Comparison of ENCODE assay signal across 27 cellular contexts in genomic region chr3:15011174-15011573, GRCh38. TPM values are rescaled to one million over a fixed set of nuclear protein-coding genes. Genes with fewer than 3 reads are reported as not detected.
A peak's percentile ranks its signal among the peaks of the same experiment; 100 is the strongest.
DNase-seq lines count a peak whose midpoint lies in the region; ATAC-seq and TF ChIP-seq lines count a peak whose summit lies in the region.
"Had no signal": no experiment of that assay in that cellular context is flagged by ENCODE, and none has a peak within 500 bp of the region (broad histone marks: within the 10 kb centered on the region; RNA-seq: fewer than 3 reads in every experiment).

No MANE protein-coding gene starts in this region.

- TF ChIP-seq CTCF in mammary epithelial cell (conservative IDR thresholded peaks at IDR 0.05 in 1 of 2, IDR thresholded peaks at IDR 0.05 in 1 of 2; ENCODE audit: extremely low read depth in 1 of 2, insufficient read depth in 1 of 2, low read depth in 1 of 2, low read length in 2 of 2) (no peak), MCF 10A (IDR thresholded peaks at IDR 0.05; ENCODE audit: unreplicated experiment) (no peak), foreskin keratinocyte (conservative IDR thresholded peaks at IDR 0.05) (no peak)

- no peaks in the 10 kb centered on the region for H3K9me3 ChIP-seq in mammary epithelial cell (replicated peaks; ENCODE audit: insufficient read depth, low read length)
- H3K9me3 ChIP-seq: esophagus squamous epithelium, sigmoid colon, tibial artery had no signal

- intact Hi-C loops in mammary epithelial cell (cut with micrococcal nuclease), result loop anchor here (2.0 to 5.0 kb wide), 2 partner anchors 64 to 86 kb away; partner anchors contain the start of gene NR2C2
- intact Hi-C loops in MCF 10A (cut with micrococcal nuclease), result no loop called here

- no peak overlapping the region for H3K4me3 Mint-ChIP-seq in MCF 10A (ENCODE audit: unreplicated experiment)
- no peak overlapping the region for H3K4me3 Mint-ChIP-seq in activated T-cell treated with anti-CD3 and anti-CD28 coated beads, Interleukin-2, amount 50 U/mL, for 4 hours
- no peak overlapping the region for H3K4me3 Mint-ChIP-seq in stimulated activated naive CD8-positive, alpha-beta T cell treated with anti-CD3 and anti-CD28 coated beads, Interleukin-15, Interleukin-2, amounts not matched to agents 100 ng/mL and 50 ng/mL, for 24 hours
- H3K4me3 Mint-ChIP-seq: CD4-positive, CD25-positive, alpha-beta regulatory T cell; mesothelial cell of epicardium; nephron progenitor cell had no signal

- peak overlapping the region; percentile 25 for H3K27ac ChIP-seq in mammary epithelial cell (ENCODE audit: insufficient read depth, low read depth, low read length)
- H3K27ac ChIP-seq in foreskin keratinocyte, result peak overlapping the region; percentile 68
- H3K27ac ChIP-seq: esophagus squamous epithelium, parathyroid adenoma, sigmoid colon, tibial artery had no signal

- peaks cover 7% of the 10 kb centered on the region for H3K36me3 ChIP-seq in mammary epithelial cell (ENCODE audit: insufficient read depth, low read length)

- POLR2A ChIA-PET in MCF 10A (lab: Yijun Ruan, JAX), result no interaction called here

- no peaks in the 10 kb centered on the region for H3K9me3 Mint-ChIP-seq in MCF 10A (ENCODE audit: unreplicated experiment)
- no peaks in the 10 kb centered on the region for H3K9me3 Mint-ChIP-seq in activated T-cell treated with anti-CD3 and anti-CD28 coated beads, Interleukin-2, amount 50 U/mL, for 4 hours
- no peaks in the 10 kb centered on the region for H3K9me3 Mint-ChIP-seq in stimulated activated naive CD8-positive, alpha-beta T cell treated with anti-CD3 and anti-CD28 coated beads, Interleukin-15, Interleukin-2, amounts not matched to agents 100 ng/mL and 50 ng/mL, for 24 hours
- H3K9me3 Mint-ChIP-seq: CD4-positive, CD25-positive, alpha-beta regulatory T cell; mesothelial cell of epicardium; nephron progenitor cell had no signal

- H3K4me1 ChIP-seq in mammary epithelial cell (ENCODE audit: insufficient read depth, low read length), result peaks cover 16% of the 10 kb centered on the region
- H3K4me1 ChIP-seq in foreskin keratinocyte, result peaks cover 25% of the 10 kb centered on the region
- H3K4me1 ChIP-seq: esophagus squamous epithelium, parathyroid adenoma, tibial artery had no signal

- peaks cover 6% of the 10 kb centered on the region for H3K4me1 Mint-ChIP-seq in MCF 10A (ENCODE audit: insufficient read depth, unreplicated experiment)
- no peaks in the 10 kb centered on the region for H3K4me1 Mint-ChIP-seq in activated T-cell treated with anti-CD3 and anti-CD28 coated beads, Interleukin-2, amount 50 U/mL, for 4 hours (ENCODE audit: low read depth)
- peaks cover 16% of the 10 kb centered on the region for H3K4me1 Mint-ChIP-seq in stimulated activated naive CD8-positive, alpha-beta T cell treated with anti-CD3 and anti-CD28 coated beads, Interleukin-15, Interleukin-2, amounts not matched to agents 100 ng/mL and 50 ng/mL, for 24 hours (ENCODE audit: low read depth)

- peaks cover 63% of the 10 kb centered on the region for H3K36me3 Mint-ChIP-seq in MCF 10A (ENCODE audit: insufficient read depth, unreplicated experiment)
- peaks cover 45% of the 10 kb centered on the region for H3K36me3 Mint-ChIP-seq in activated T-cell treated with anti-CD3 and anti-CD28 coated beads, Interleukin-2, amount 50 U/mL, for 4 hours (ENCODE audit: insufficient read depth)
- peaks cover 69% of the 10 kb centered on the region for H3K36me3 Mint-ChIP-seq in stimulated activated naive CD8-positive, alpha-beta T cell treated with anti-CD3 and anti-CD28 coated beads, Interleukin-15, Interleukin-2, amounts not matched to agents 100 ng/mL and 50 ng/mL, for 24 hours (ENCODE audit: low read depth)

- no peak overlapping the region for H2AFZ ChIP-seq in mammary epithelial cell (ENCODE audit: low read depth, low read length)
- H2AFZ ChIP-seq: parathyroid adenoma had no signal

- H3K27me3 Mint-ChIP-seq in MCF 10A (ENCODE audit: insufficient read depth, unreplicated experiment), result no peaks in the 10 kb centered on the region
- H3K27me3 Mint-ChIP-seq in activated T-cell treated with anti-CD3 and anti-CD28 coated beads, Interleukin-2, amount 50 U/mL, for 4 hours (ENCODE audit: low read depth), result no peaks in the 10 kb centered on the region
- H3K27me3 Mint-ChIP-seq in stimulated activated naive CD8-positive, alpha-beta T cell treated with anti-CD3 and anti-CD28 coated beads, Interleukin-15, Interleukin-2, amounts not matched to agents 100 ng/mL and 50 ng/mL, for 24 hours, result no peaks in the 10 kb centered on the region
- H3K27me3 Mint-ChIP-seq: CD4-positive, CD25-positive, alpha-beta regulatory T cell had no signal

- CTCF ChIA-PET in mammary epithelial cell (lab: Charles Lee; ENCODE audit: low non-redundant PET), result no interaction called here
- CTCF ChIA-PET in MCF 10A (lab: Yijun Ruan, JAX), result interaction anchor here (1.1 to 1.3 kb wide), 2 partner anchors 26 to 90 kb away, joined by 3 to 7 read pairs; no protein-coding TSS in a partner anchor

- H3K4me2 ChIP-seq in mammary epithelial cell (ENCODE audit: insufficient read depth, low read depth, low read length), result no peak overlapping the region

- H4K20me1 ChIP-seq in mammary epithelial cell (ENCODE audit: insufficient read depth, low read length), result no peaks in the 10 kb centered on the region

- H3K9ac ChIP-seq in mammary epithelial cell (ENCODE audit: insufficient read depth, low read length), result no peak overlapping the region
- H3K9ac ChIP-seq: parathyroid adenoma had no signal

- no peak overlapping the region for H3K4me3 ChIP-seq in mammary epithelial cell (replicated peaks in 1 of 3; ENCODE audit: insufficient read depth in 1 of 3, low read depth in 2 of 3, low read length in 3 of 3)
- H3K4me3 ChIP-seq: esophagus squamous epithelium, sigmoid colon, tibial artery had no signal

- peak; percentile 35 for DNase-seq in mammary epithelial cell
- DNase-seq in MCF 10A (ENCODE audit: unreplicated experiment), result no peak
- no peak for DNase-seq in activated T-cell treated with anti-CD3 and anti-CD28 coated beads, Interleukin-2, amount 50 U/mL, for 4 hours
- DNase-seq in foreskin keratinocyte, result peak; percentile 83 to 87
- DNase-seq in amygdala (lab: John Stamatoyannopoulos, UW), result no peak
- DNase-seq in mesenteric fat pad (ENCODE audit: low spot score), result no peak
- DNase-seq: activated CD8-positive, alpha-beta memory T cell treated with anti-CD3 and anti-CD28 coated beads for 24 hours; activated gamma-delta T cell; aorta; CD4-positive, CD25-positive, alpha-beta regulatory T cell; cerebellar nuclear complex; DMS 273 treated with DMSO at 0.1 percent for 48 hours; esophagus squamous epithelium; GDM1; KBM-7; left colon; NCI-H2171 treated with DMSO at 0.1 percent for 48 hours; NCI-H748 treated with DMSO at 0.1 percent for 48 hours; nephron progenitor cell; SHP77 treated with DMSO at 0.1 percent for 48 hours; sigmoid colon; stimulated activated naive CD4-positive, alpha-beta T cell; tibial artery had no signal

- in situ Hi-C loops in mammary epithelial cell (cut with MboI; ENCODE audit: low sequenced_read_pairs in 2 of 2), result no loop called here

- H3K27me3 ChIP-seq in mammary epithelial cell (ENCODE audit: insufficient read depth, low read length), result no peaks in the 10 kb centered on the region
- H3K27me3 ChIP-seq in foreskin keratinocyte, result no peaks in the 10 kb centered on the region
- H3K27me3 ChIP-seq: esophagus squamous epithelium, sigmoid colon, tibial artery had no signal

- 83% methylated on average over 4 of the region's 5 CpGs for WGBS in mammary epithelial cell (ENCODE audit: low coverage, missing lambda C conversion rate)

- H3K27ac Mint-ChIP-seq in MCF 10A (ENCODE audit: low read depth, unreplicated experiment), result no peak overlapping the region
- peak overlapping the region; percentile 17 for H3K27ac Mint-ChIP-seq in stimulated activated naive CD8-positive, alpha-beta T cell treated with anti-CD3 and anti-CD28 coated beads, Interleukin-15, Interleukin-2, amounts not matched to agents 100 ng/mL and 50 ng/mL, for 24 hours

- dilution Hi-C loops in mammary epithelial cell (cut with HindIII; ENCODE audit: low sequenced_read_pairs), result no loop called here

- no peaks in the 10 kb centered on the region for H3K79me2 ChIP-seq in mammary epithelial cell (ENCODE audit: insufficient read depth, low read length)

- peak; percentile 46 to 48 for ATAC-seq in activated T-cell treated with anti-CD3 and anti-CD28 coated beads, Interleukin-2, amount 50 U/mL, for 4 hours
- ATAC-seq in foreskin keratinocyte, result peak; percentile 86
- no peak for ATAC-seq in HG02852 (IDR thresholded peaks at IDR 0.05; ENCODE audit: unreplicated experiment)
- ATAC-seq: left colon had no signal

- BruUV-seq in mammary epithelial cell (replicated peaks; lab: Mats Ljungman, UMichigan) (no TSS peak), MCF 10A (replicated peaks; lab: Mats Ljungman, UMichigan) (no TSS peak)

RNA-seq across cellular contexts. Expression of gene MRPS25, which starts 53.9 kb away (rescaled TPM):
- total RNA-seq in mammary epithelial cell (10 to 100 TPM; 15.2 to 62.5 TPM), MCF 10A (2022) (81.0 and 87.2 TPM in 2 replicates), foreskin keratinocyte (38.9 and 42.5 TPM in 2 replicates), mesenteric fat pad (52.3 TPM)
- polyA plus RNA-seq in mammary epithelial cell (45.6 TPM), foreskin keratinocyte (56.8 and 61.9 TPM in 2 replicates)
- 18.6 TPM for polyA minus RNA-seq in mammary epithelial cell
- 10 to 100 TPM; 76.2 to 87.3 (median 81.1) TPM for total RNA-seq in activated T-cell treated with anti-CD3 and anti-CD28 coated beads, Interleukin-2, amount 50 U/mL, for 4 hours

Comparison
In these comparisons a context has a peak if more than half of its experiments do, and no peak if none do; other contexts are left out.
1. DNase-seq: peak in mammary epithelial cell (single experiment) and foreskin keratinocyte (2 of 2); none in MCF 10A (single experiment), activated T-cell treated with anti-CD3 and anti-CD28 coated beads, Interleukin-2, amount 50 U/mL, for 4 hours (single experiment), amygdala (0 of 56) and mesenteric fat pad (single experiment).